In genomic region chr11:132405728-132406127, GRCh38 we compare ENCODE assay signal across 1 cellular context.
TF ChIP-seq lines count a peak whose summit lies in the region.

No MANE protein-coding gene starts in this region.

TF ChIP-seq in H1, 55 proteins besides CTCF, POLR2A, EP300 and RAD21 (continued from another document):
- TF ChIP-seq CTBP2 (IDR thresholded peaks at IDR 0.05; ENCODE audit: borderline replicate concordance, insufficient read depth, insufficient read length, low read length) (no peak), EZH2 (IDR thresholded peaks at IDR 0.05; ENCODE audit: low read depth, low read length, severe bottlenecking) (no peak)
- TF ChIP-seq, protein P1, sequence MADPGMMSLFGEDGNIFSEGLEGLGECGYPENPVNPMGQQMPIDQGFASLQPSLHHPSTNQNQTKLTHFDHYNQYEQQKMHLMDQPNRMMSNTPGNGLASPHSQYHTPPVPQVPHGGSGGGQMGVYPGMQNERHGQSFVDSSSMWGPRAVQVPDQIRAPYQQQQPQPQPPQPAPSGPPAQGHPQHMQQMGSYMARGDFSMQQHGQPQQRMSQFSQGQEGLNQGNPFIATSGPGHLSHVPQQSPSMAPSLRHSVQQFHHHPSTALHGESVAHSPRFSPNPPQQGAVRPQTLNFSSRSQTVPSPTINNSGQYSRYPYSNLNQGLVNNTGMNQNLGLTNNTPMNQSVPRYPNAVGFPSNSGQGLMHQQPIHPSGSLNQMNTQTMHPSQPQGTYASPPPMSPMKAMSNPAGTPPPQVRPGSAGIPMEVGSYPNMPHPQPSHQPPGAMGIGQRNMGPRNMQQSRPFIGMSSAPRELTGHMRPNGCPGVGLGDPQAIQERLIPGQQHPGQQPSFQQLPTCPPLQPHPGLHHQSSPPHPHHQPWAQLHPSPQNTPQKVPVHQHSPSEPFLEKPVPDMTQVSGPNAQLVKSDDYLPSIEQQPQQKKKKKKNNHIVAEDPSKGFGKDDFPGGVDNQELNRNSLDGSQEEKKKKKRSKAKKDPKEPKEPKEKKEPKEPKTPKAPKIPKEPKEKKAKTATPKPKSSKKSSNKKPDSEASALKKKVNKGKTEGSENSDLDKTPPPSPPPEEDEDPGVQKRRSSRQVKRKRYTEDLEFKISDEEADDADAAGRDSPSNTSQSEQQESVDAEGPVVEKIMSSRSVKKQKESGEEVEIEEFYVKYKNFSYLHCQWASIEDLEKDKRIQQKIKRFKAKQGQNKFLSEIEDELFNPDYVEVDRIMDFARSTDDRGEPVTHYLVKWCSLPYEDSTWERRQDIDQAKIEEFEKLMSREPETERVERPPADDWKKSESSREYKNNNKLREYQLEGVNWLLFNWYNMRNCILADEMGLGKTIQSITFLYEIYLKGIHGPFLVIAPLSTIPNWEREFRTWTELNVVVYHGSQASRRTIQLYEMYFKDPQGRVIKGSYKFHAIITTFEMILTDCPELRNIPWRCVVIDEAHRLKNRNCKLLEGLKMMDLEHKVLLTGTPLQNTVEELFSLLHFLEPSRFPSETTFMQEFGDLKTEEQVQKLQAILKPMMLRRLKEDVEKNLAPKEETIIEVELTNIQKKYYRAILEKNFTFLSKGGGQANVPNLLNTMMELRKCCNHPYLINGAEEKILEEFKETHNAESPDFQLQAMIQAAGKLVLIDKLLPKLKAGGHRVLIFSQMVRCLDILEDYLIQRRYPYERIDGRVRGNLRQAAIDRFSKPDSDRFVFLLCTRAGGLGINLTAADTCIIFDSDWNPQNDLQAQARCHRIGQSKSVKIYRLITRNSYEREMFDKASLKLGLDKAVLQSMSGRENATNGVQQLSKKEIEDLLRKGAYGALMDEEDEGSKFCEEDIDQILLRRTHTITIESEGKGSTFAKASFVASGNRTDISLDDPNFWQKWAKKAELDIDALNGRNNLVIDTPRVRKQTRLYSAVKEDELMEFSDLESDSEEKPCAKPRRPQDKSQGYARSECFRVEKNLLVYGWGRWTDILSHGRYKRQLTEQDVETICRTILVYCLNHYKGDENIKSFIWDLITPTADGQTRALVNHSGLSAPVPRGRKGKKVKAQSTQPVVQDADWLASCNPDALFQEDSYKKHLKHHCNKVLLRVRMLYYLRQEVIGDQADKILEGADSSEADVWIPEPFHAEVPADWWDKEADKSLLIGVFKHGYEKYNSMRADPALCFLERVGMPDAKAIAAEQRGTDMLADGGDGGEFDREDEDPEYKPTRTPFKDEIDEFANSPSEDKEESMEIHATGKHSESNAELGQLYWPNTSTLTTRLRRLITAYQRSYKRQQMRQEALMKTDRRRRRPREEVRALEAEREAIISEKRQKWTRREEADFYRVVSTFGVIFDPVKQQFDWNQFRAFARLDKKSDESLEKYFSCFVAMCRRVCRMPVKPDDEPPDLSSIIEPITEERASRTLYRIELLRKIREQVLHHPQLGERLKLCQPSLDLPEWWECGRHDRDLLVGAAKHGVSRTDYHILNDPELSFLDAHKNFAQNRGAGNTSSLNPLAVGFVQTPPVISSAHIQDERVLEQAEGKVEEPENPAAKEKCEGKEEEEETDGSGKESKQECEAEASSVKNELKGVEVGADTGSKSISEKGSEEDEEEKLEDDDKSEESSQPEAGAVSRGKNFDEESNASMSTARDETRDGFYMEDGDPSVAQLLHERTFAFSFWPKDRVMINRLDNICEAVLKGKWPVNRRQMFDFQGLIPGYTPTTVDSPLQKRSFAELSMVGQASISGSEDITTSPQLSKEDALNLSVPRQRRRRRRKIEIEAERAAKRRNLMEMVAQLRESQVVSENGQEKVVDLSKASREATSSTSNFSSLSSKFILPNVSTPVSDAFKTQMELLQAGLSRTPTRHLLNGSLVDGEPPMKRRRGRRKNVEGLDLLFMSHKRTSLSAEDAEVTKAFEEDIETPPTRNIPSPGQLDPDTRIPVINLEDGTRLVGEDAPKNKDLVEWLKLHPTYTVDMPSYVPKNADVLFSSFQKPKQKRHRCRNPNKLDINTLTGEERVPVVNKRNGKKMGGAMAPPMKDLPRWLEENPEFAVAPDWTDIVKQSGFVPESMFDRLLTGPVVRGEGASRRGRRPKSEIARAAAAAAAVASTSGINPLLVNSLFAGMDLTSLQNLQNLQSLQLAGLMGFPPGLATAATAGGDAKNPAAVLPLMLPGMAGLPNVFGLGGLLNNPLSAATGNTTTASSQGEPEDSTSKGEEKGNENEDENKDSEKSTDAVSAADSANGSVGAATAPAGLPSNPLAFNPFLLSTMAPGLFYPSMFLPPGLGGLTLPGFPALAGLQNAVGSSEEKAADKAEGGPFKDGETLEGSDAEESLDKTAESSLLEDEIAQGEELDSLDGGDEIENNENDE (IDR thresholded peaks at IDR 0.05; ENCODE audit: insufficient replicate concordance, low read length), result no peak
